1 cellular context compared by ENCODE assay signal in the genomic region with DNA sequence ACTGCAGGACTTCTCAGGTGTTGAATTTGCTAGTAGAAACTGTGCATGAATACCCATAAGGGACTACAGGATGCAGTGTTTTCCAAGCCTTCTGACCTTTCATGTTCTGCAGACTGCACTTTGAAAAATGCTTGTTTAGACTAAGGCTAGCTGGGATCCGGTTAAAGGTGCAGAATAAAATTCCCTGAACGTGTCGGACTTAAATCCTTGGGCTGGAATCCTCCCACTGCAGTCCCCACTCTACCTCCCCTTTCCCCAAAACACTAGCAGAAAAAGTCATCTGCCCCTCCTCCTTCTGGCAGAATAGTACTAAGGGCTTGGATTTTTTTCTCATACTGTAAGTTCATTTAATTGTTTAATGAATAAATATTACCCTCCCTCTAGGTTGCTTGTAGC.
TF ChIP-seq lines count a peak whose summit lies in the region.

No MANE protein-coding gene starts in this region.

TF ChIP-seq in GM23338, 12 proteins besides CTCF, POLR2A, EP300 and RAD21 (continued from another document):
- TF ChIP-seq, protein P1, sequence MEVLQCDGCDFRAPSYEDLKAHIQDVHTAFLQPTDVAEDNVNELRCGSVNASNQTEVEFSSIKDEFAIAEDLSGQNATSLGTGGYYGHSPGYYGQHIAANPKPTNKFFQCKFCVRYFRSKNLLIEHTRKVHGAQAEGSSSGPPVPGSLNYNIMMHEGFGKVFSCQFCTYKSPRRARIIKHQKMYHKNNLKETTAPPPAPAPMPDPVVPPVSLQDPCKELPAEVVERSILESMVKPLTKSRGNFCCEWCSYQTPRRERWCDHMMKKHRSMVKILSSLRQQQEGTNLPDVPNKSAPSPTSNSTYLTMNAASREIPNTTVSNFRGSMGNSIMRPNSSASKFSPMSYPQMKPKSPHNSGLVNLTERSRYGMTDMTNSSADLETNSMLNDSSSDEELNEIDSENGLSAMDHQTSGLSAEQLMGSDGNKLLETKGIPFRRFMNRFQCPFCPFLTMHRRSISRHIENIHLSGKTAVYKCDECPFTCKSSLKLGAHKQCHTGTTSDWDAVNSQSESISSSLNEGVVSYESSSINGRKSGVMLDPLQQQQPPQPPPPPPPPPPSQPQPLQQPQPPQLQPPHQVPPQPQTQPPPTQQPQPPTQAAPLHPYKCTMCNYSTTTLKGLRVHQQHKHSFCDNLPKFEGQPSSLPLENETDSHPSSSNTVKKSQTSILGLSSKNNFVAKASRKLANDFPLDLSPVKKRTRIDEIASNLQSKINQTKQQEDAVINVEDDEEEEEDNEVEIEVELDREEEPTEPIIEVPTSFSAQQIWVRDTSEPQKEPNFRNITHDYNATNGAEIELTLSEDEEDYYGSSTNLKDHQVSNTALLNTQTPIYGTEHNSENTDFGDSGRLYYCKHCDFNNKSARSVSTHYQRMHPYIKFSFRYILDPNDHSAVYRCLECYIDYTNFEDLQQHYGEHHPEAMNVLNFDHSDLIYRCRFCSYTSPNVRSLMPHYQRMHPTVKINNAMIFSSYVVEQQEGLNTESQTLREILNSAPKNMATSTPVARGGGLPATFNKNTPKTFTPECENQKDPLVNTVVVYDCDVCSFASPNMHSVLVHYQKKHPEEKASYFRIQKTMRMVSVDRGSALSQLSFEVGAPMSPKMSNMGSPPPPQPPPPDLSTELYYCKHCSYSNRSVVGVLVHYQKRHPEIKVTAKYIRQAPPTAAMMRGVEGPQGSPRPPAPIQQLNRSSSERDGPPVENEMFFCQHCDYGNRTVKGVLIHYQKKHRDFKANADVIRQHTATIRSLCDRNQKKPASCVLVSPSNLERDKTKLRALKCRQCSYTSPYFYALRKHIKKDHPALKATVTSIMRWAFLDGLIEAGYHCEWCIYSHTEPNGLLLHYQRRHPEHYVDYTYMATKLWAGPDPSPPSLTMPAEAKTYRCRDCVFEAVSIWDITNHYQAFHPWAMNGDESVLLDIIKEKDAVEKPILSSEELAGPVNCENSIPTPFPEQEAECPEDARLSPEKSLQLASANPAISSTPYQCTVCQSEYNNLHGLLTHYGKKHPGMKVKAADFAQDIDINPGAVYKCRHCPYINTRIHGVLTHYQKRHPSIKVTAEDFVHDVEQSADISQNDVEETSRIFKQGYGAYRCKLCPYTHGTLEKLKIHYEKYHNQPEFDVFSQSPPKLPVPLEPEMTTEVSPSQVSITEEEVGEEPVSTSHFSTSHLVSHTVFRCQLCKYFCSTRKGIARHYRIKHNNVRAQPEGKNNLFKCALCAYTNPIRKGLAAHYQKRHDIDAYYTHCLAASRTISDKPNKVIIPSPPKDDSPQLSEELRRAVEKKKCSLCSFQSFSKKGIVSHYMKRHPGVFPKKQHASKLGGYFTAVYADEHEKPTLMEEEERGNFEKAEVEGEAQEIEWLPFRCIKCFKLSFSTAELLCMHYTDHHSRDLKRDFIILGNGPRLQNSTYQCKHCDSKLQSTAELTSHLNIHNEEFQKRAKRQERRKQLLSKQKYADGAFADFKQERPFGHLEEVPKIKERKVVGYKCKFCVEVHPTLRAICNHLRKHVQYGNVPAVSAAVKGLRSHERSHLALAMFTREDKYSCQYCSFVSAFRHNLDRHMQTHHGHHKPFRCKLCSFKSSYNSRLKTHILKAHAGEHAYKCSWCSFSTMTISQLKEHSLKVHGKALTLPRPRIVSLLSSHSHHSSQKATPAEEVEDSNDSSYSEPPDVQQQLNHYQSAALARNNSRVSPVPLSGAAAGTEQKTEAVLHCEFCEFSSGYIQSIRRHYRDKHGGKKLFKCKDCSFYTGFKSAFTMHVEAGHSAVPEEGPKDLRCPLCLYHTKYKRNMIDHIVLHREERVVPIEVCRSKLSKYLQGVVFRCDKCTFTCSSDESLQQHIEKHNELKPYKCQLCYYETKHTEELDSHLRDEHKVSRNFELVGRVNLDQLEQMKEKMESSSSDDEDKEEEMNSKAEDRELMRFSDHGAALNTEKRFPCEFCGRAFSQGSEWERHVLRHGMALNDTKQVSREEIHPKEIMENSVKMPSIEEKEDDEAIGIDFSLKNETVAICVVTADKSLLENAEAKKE (CRISPR knock-in tag; IDR thresholded peaks at IDR 0.05): no peak
- no peak for TF ChIP-seq POLR2AphosphoS5 (IDR thresholded peaks at IDR 0.05; ENCODE audit: low read depth)
